14 cellular contexts compared by ENCODE assay signal in genomic region chr6:155351273-155352129, GRCh38. TPM values are rescaled to one million over a fixed set of nuclear protein-coding genes. Genes with fewer than 3 reads are reported as not detected.
DNase-seq lines count a peak whose midpoint lies in the region; ATAC-seq and TF ChIP-seq lines count a peak whose summit lies in the region.
"Had no signal": no experiment of that assay in that cellular context is flagged by ENCODE, and none has a peak within 500 bp of the region (broad histone marks: within the 10 kb centered on the region; RNA-seq: fewer than 3 reads in every experiment).

No MANE protein-coding gene starts in this region.

- H3K27me3 Mint-ChIP-seq in HFFc6 (ENCODE audit: insufficient read depth) = no peaks in the 10 kb centered on the region; the same call in 1 of the 2 replicates

- intact Hi-C loops in lower leg skin (cut with DNase I; ENCODE audit: low total_unique reads) = no loop called here

- TF ChIP-seq POLR2A in lower leg skin (IDR thresholded peaks at IDR 0.05) = no peak

- no peak overlapping the region for H3K4me2 ChIP-seq in MM.1S (ENCODE audit: low read depth, low read length)

- H3K4me3 Mint-ChIP-seq in HFFc6 = no peak overlapping the region
- H3K4me3 Mint-ChIP-seq: CD4-positive, CD25-positive, alpha-beta regulatory T cell had no signal

- no peaks in the 10 kb centered on the region for H3K79me2 ChIP-seq in MM.1S (ENCODE audit: low read length)

- no peak for TF ChIP-seq CTCF in MM.1S (IDR thresholded peaks at IDR 0.05; ENCODE audit: low read length)
- TF ChIP-seq CTCF in lower leg skin (IDR thresholded peaks at IDR 0.05) = no peak
- no peak for TF ChIP-seq CTCF in HFFc6 (IDR thresholded peaks at IDR 0.05)

- H3K36me3 Mint-ChIP-seq in HFFc6 (ENCODE audit: low read depth) = peaks cover 26% of the 10 kb centered on the region

- H3K27ac Mint-ChIP-seq in HFFc6 = no peak overlapping the region
- H3K27ac Mint-ChIP-seq: CD4-positive, CD25-positive, alpha-beta regulatory T cell; IgD-negative memory B cell had no signal

- DNase-seq in MM.1S = peak; percentile 13
- no peak for DNase-seq in DMS79 (lab: John Stamatoyannopoulos, UW)
- DNase-seq in lower leg skin (ENCODE audit: low spot score in 2 of 2) = no peak
- DNase-seq in globus pallidus (ENCODE audit: low spot score) = no peak
- DNase-seq in HFFc6 = no peak
- DNase-seq: activated CD4-positive, CD25-positive, alpha-beta regulatory T cell treated with anti-CD3 and anti-CD28 coated beads, Interleukin-2, amount 50 U/mL, for 72 hours; activated gamma-delta T cell; CD4-positive, CD25-positive, alpha-beta regulatory T cell; Right ventricle myocardium superior had no signal

- H4K20me1 ChIP-seq in MM.1S (ENCODE audit: insufficient read depth, low read length) = no peaks in the 10 kb centered on the region

- no peaks in the 10 kb centered on the region for H3K36me3 ChIP-seq in MM.1S (replicated peaks; ENCODE audit: insufficient read depth, low read length)
- H3K36me3 ChIP-seq: thoracic aorta had no signal

- peak; percentile 95 for ATAC-seq in GM18508 (IDR thresholded peaks at IDR 0.05; ENCODE audit: insufficient read depth, unreplicated experiment)
- peak; percentile 97 for ATAC-seq in GM21360 (IDR thresholded peaks at IDR 0.05; ENCODE audit: unreplicated experiment)
- ATAC-seq in HG02973 (IDR thresholded peaks at IDR 0.05; ENCODE audit: unreplicated experiment) = peak; percentile 96

- no peaks in the 10 kb centered on the region for H3K9me3 ChIP-seq in MM.1S (replicated peaks; ENCODE audit: insufficient read depth, low read length)

- 0 out of 2 replicates have a peak, but pooled peaks cover 6% of the 10 kb centered on the region for H3K4me1 ChIP-seq in MM.1S (ENCODE audit: low read length)

- no peaks in the 10 kb centered on the region for H3F3A ChIP-seq in MM.1S (ENCODE audit: insufficient read depth, low read length)

- H3K9me2 ChIP-seq in MM.1S (replicated peaks; ENCODE audit: insufficient read depth, low read length) = no peaks in the 10 kb centered on the region

- WGBS in lower leg skin, 2 donors = 85 to 88% methylated on average over 5 of the region's 5 CpGs

- no peak overlapping the region for H2AFZ ChIP-seq in MM.1S (ENCODE audit: low read length)

- peaks cover 38% of the 10 kb centered on the region for H3K9me3 Mint-ChIP-seq in HFFc6

- no peaks in the 10 kb centered on the region for H3K27me3 ChIP-seq in MM.1S (replicated peaks; ENCODE audit: insufficient read depth, low read length)

- no peak overlapping the region for H3K4me3 ChIP-seq in MM.1S (ENCODE audit: low read length)
- no peak overlapping the region for H3K4me3 ChIP-seq in lower leg skin (ENCODE audit: low read depth, poor library complexity, severe bottlenecking)
- H3K4me3 ChIP-seq: thoracic aorta had no signal

- peaks cover 42% of the 10 kb centered on the region for H3K4me1 Mint-ChIP-seq in HFFc6 (ENCODE audit: low read depth)
- H3K4me1 Mint-ChIP-seq: CD4-positive, CD25-positive, alpha-beta regulatory T cell had no signal

- H3K27ac ChIP-seq in MM.1S (ENCODE audit: low read length) = no peak overlapping the region
- H3K27ac ChIP-seq: thoracic aorta had no signal

- H3K9ac ChIP-seq in MM.1S (ENCODE audit: low read length) = no peak overlapping the region

RNA-seq across cellular contexts. Expression of gene TFB1M, which starts 37.2 kb away (rescaled TPM):
- total RNA-seq in lower leg skin = 10 to 100 TPM; 10.1 to 21.9 (median 14.8) TPM
- 10 to 100 TPM; 16.7 to 23.0 (median 21.7) TPM for total RNA-seq in HFFc6 (2021; fragmentation: NEBNext Ultra II Directional; extraction: Animal tissue kit (Norgen Biotek cat#: 25700))
